ENCODE assay signal across 20 cellular contexts in the genomic region with DNA sequence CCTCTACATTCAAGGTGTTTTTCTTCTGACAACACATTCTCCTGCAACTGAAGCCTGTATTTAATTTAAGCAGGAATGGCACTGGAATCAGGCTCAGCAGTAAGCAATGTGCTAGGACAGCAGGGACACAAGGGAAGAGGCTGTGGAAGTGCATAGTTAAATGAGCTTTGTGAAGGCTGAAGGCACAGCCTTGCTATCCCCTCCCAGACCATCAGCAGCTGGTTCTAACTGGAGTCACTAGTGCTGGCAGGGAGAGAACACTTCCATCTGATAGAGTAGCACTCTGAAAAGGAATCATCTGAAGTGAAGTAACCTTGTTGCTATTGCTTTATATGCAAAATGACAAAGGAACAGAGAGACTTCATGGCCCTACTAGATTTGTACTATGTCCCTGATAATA.
"Had no signal": no experiment of that assay in that cellular context is flagged by ENCODE, and none has a peak within 500 bp of the region (broad histone marks: within the 10 kb centered on the region; RNA-seq: fewer than 3 reads in every experiment).

No MANE protein-coding gene starts in this region.

- H3K9me3 Mint-ChIP-seq: activated CD4-positive, alpha-beta memory T cell treated with anti-CD3 and anti-CD28 coated beads for 36 hours; activated T-helper 17 cell treated with anti-CD3 and anti-CD28 coated beads, Interleukin-2, amount 50 U/mL, for 72 hours; nephron had no signal

- H3K4me1 Mint-ChIP-seq: activated T-helper 17 cell treated with anti-CD3 and anti-CD28 coated beads, Interleukin-2, amount 50 U/mL, for 72 hours; nephron had no signal

- H3K36me3 ChIP-seq: breast epithelium had no signal

- H3K27ac Mint-ChIP-seq: activated CD4-positive, alpha-beta memory T cell treated with anti-CD3 and anti-CD28 coated beads for 36 hours; activated naive CD8-positive, alpha-beta T cell; activated T-helper 17 cell treated with anti-CD3 and anti-CD28 coated beads, Interleukin-2, amount 50 U/mL, for 72 hours; nephron had no signal

- H3K27me3 Mint-ChIP-seq: activated CD4-positive, alpha-beta memory T cell treated with anti-CD3 and anti-CD28 coated beads for 36 hours; activated naive CD8-positive, alpha-beta T cell; activated T-helper 17 cell treated with anti-CD3 and anti-CD28 coated beads, Interleukin-2, amount 50 U/mL, for 72 hours had no signal

- H3K27me3 ChIP-seq: breast epithelium, gastroesophageal sphincter, sigmoid colon, tibial artery had no signal

- H3K9me3 ChIP-seq: breast epithelium, gastroesophageal sphincter, sigmoid colon, tibial artery had no signal

- DNase-seq: activated CD4-positive, alpha-beta memory T cell treated with anti-CD3 and anti-CD28 coated beads for 36 hours; activated CD4-positive, alpha-beta T cell treated with anti-CD3 and anti-CD28 coated beads for 48 hours; amniotic stem cell; cortex of kidney; head of caudate nucleus; midbrain; nucleus accumbens; posterior cingulate gyrus; sigmoid colon; stimulated activated CD4-positive, alpha-beta T cell treated with anti-CD3 and anti-CD28 coated beads, Interleukin-2, amount 100 ng/mL, for 48 hours; stimulated activated naive CD8-positive, alpha-beta T cell treated with anti-CD3 and anti-CD28 coated beads, Interleukin-15, Interleukin-2, amounts not matched to agents 100 U/mL and 50 U/mL, for 24 hours; tibial artery had no signal

- H3K36me3 Mint-ChIP-seq: activated naive CD8-positive, alpha-beta T cell had no signal

- H3K27ac ChIP-seq: breast epithelium, epithelial cell of prostate, gastroesophageal sphincter, sigmoid colon, tibial artery had no signal

- H3K4me3 Mint-ChIP-seq: activated CD4-positive, alpha-beta memory T cell treated with anti-CD3 and anti-CD28 coated beads for 36 hours; activated naive CD8-positive, alpha-beta T cell; activated T-helper 17 cell treated with anti-CD3 and anti-CD28 coated beads, Interleukin-2, amount 50 U/mL, for 72 hours; nephron had no signal

- ATAC-seq: activated T-helper 17 cell treated with anti-CD3 and anti-CD28 coated beads, Interleukin-2, amount 50 U/mL, for 72 hours; gastroesophageal sphincter; SK-N-SH treated with all-trans-retinoic acid at 6 μM for 48 hours; stimulated activated naive CD8-positive, alpha-beta T cell treated with anti-CD3 and anti-CD28 coated beads, Interleukin-15, Interleukin-2, amounts not matched to agents 100 U/mL and 50 U/mL, for 24 hours had no signal

- H3K4me3 ChIP-seq: breast epithelium, gastroesophageal sphincter, lung, sigmoid colon, tibial artery had no signal

- H3K4me1 ChIP-seq: breast epithelium, sigmoid colon, tibial artery had no signal
